ENCODE assay signal across 8 cellular contexts in genomic region chr17:45433136-45433535, GRCh38. TPM values are rescaled to one million over a fixed set of nuclear protein-coding genes. Genes with fewer than 3 reads are reported as not detected.
A peak's percentile ranks its signal among the peaks of the same experiment; 100 is the strongest.
DNase-seq lines count a peak whose midpoint lies in the region; ATAC-seq, FAIRE-seq and TF ChIP-seq lines count a peak whose summit lies in the region.

No MANE protein-coding gene starts in this region.

- peak overlapping the region; percentile 61 for H3K27ac Mint-ChIP-seq in Calu3 (ENCODE audit: unreplicated experiment)

- no peaks in the 10 kb centered on the region for H4K20me1 ChIP-seq in endothelial cell of umbilical vein (replicated peaks; ENCODE audit: control insufficient read depth, extremely low read depth, insufficient read depth, low read length)

- no peaks in the 10 kb centered on the region for H3K27me3 Mint-ChIP-seq in Calu3 (ENCODE audit: unreplicated experiment)

- no peaks in the 10 kb centered on the region for H3K9me3 Mint-ChIP-seq in Calu3 (ENCODE audit: low read depth, unreplicated experiment)

- H3K9me3 ChIP-seq in NT2/D1 (ENCODE audit: insufficient read depth, low read length) (no peaks in the 10 kb centered on the region), endothelial cell of umbilical vein (replicated peaks; ENCODE audit: control insufficient read depth, insufficient read depth, low read length) (no peaks in the 10 kb centered on the region), neutrophil (no peaks in the 10 kb centered on the region)

- H3K4me1 Mint-ChIP-seq in Calu3 (ENCODE audit: low read depth, unreplicated experiment) = peaks cover 16% of the 10 kb centered on the region

- peak overlapping the region; percentile 30 for H3K4me3 ChIP-seq in NT2/D1 (ENCODE audit: insufficient read length, low read depth)
- H3K4me3 ChIP-seq in endothelial cell of umbilical vein (replicated peaks in 1 of 3; ENCODE audit: insufficient read depth in 1 of 3, low read depth in 1 of 3, low read length in 3 of 3) = peak overlapping the region in 1 of 3 experiments; percentile 70
- H3K4me3 ChIP-seq in neutrophil (ENCODE audit: low read depth in 1 of 2, low read length in 1 of 2) = peak overlapping the region; percentile 94 to 96

- no peak for DNase-seq in Calu3
- no peak for DNase-seq in NT2/D1 (ENCODE audit: low read depth, low spot score)
- no peak for DNase-seq in endothelial cell of umbilical vein (ENCODE audit: low read depth, low spot score)
- no peak for DNase-seq in NCI-H82 (lab: John Stamatoyannopoulos, UW)
- DNase-seq in NCI-H345 treated with DMSO at 0.1 percent for 48 hours (lab: John Stamatoyannopoulos, UW; ENCODE audit: unreplicated experiment) = no peak
- DNase-seq in D721Med (ENCODE audit: insufficient read length, low spot score) = no peak

- H3K4me1 ChIP-seq in NT2/D1 (ENCODE audit: insufficient read depth, insufficient read length) (peaks cover 24% of the 10 kb centered on the region), endothelial cell of umbilical vein (ENCODE audit: control insufficient read depth, extremely low read depth, insufficient read depth, low read length) (peaks cover 3% of the 10 kb centered on the region), neutrophil (ENCODE audit: control insufficient read depth in 1 of 2, insufficient read depth in 1 of 2, low read depth in 1 of 2, low read length in 1 of 2) (peaks cover 39 to 47% of the 10 kb centered on the region in 2 experiments)

- H3K36me3 Mint-ChIP-seq in Calu3 (ENCODE audit: insufficient read depth, unreplicated experiment) = peaks cover 85% of the 10 kb centered on the region

- CTCF ChIA-PET in Calu3 (lab: Charles Lee) (no interaction called here), endothelial cell of umbilical vein (lab: Charles Lee) (interaction anchor here (1.2 kb wide), 1 partner anchor 38 kb away, joined by 3 read pairs; no protein-coding TSS in a partner anchor)

- no peaks in the 10 kb centered on the region for H3K9me1 ChIP-seq in endothelial cell of umbilical vein (replicated peaks; ENCODE audit: control insufficient read depth, extremely low read depth, insufficient read depth, low read length)

- no peak overlapping the region for H2AFZ ChIP-seq in endothelial cell of umbilical vein (ENCODE audit: low read depth, low read length)

- peaks cover 54% of the 10 kb centered on the region for H3K27me3 ChIP-seq in NT2/D1 (ENCODE audit: insufficient read depth, insufficient read length)
- no peaks in the 10 kb centered on the region for H3K27me3 ChIP-seq in endothelial cell of umbilical vein (ENCODE audit: control insufficient read depth in 2 of 2, insufficient read depth in 2 of 2, low read length in 2 of 2)
- no peaks in the 10 kb centered on the region for H3K27me3 ChIP-seq in neutrophil

- peak overlapping the region; percentile 56 for H3K9ac ChIP-seq in NT2/D1 (ENCODE audit: insufficient read length, low read depth)
- no peak overlapping the region for H3K9ac ChIP-seq in endothelial cell of umbilical vein (replicated peaks; ENCODE audit: extremely low read depth, insufficient read depth, low read length)

- FAIRE-seq in endothelial cell of umbilical vein (lab: Jason Lieb, UNC) (peak; percentile 15), D721Med (lab: Jason Lieb, UNC) (no peak)

- intact Hi-C loops in Calu3 (cut with micrococcal nuclease; ENCODE audit: unreplicated experiment) (no loop called here), endothelial cell of umbilical vein (cut with micrococcal nuclease) (no loop called here)

- H3K36me3 ChIP-seq in NT2/D1 (ENCODE audit: insufficient read depth, insufficient read length, low read length) = peaks cover 9% of the 10 kb centered on the region
- peaks cover 0 to 4% of the 10 kb centered on the region in 2 experiments for H3K36me3 ChIP-seq in endothelial cell of umbilical vein (ENCODE audit: control insufficient read depth in 2 of 2, extremely low read depth in 1 of 2, insufficient read depth in 2 of 2, low read length in 2 of 2)
- peaks cover 57% of the 10 kb centered on the region for H3K36me3 ChIP-seq in neutrophil

- H3K4me3 Mint-ChIP-seq in Calu3 (ENCODE audit: low read depth, unreplicated experiment) = peak overlapping the region; percentile 93

- dilution Hi-C loops in endothelial cell of umbilical vein (cut with MboI; ENCODE audit: extremely low pct_ligation_motif_present, low sequenced_read_pairs) = no loop called here

- TF ChIP-seq CTCF in Calu3 (IDR thresholded peaks at IDR 0.05; ENCODE audit: unreplicated experiment) (no peak), endothelial cell of umbilical vein (IDR thresholded peaks at IDR 0.05; ENCODE audit: extremely low read depth in 1 of 2, insufficient read depth in 1 of 2, low read depth in 1 of 2, low read length in 2 of 2) (no peak), neutrophil (IDR thresholded peaks at IDR 0.05) (no peak), D721Med (IDR thresholded peaks at IDR 0.05; ENCODE audit: insufficient read depth, missing control alignments) (no peak)

- H3K79me2 ChIP-seq in endothelial cell of umbilical vein (ENCODE audit: control insufficient read depth, insufficient read depth, low read length) = no peaks in the 10 kb centered on the region

- TF ChIP-seq POLR2A in endothelial cell of umbilical vein (IDR thresholded peaks at IDR 0.05; ENCODE audit: low read depth, low read length) = no peak

- no peak for ATAC-seq in HG03095 (IDR thresholded peaks at IDR 0.05; ENCODE audit: unreplicated experiment)

- POLR2A ChIA-PET in endothelial cell of umbilical vein (lab: Charles Lee) = no interaction called here

- BruUV-seq in Calu3 (replicated peaks; lab: Mats Ljungman, UMichigan) = no TSS peak
- BruUV-seq in endothelial cell of umbilical vein (replicated peaks; lab: Mats Ljungman, UMichigan) = no TSS peak

- no peak overlapping the region for H3K4me2 ChIP-seq in endothelial cell of umbilical vein (ENCODE audit: insufficient read depth, low read length)

- no peak overlapping the region for H3K27ac ChIP-seq in endothelial cell of umbilical vein (ENCODE audit: insufficient read depth, low read depth, low read length)
- H3K27ac ChIP-seq in neutrophil = peak overlapping the region; percentile 88

TF ChIP-seq in endothelial cell of umbilical vein, 7 proteins besides CTCF, POLR2A, EP300 and RAD21:
- TF ChIP-seq MYC (IDR thresholded peaks at IDR 0.05; ENCODE audit: low read depth, low read length) = no peak
- no peak for TF ChIP-seq FOS (IDR thresholded peaks at IDR 0.05; ENCODE audit: borderline replicate concordance, insufficient read depth, low read length)
- TF ChIP-seq, protein P1, sequence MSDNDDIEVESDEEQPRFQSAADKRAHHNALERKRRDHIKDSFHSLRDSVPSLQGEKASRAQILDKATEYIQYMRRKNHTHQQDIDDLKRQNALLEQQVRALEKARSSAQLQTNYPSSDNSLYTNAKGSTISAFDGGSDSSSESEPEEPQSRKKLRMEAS (IDR thresholded peaks at IDR 0.05; ENCODE audit: insufficient read depth, insufficient read length) = no peak
- no peak for TF ChIP-seq JUN (IDR thresholded peaks at IDR 0.05; ENCODE audit: borderline replicate concordance, insufficient read depth, insufficient read length, low read depth)
- no peak for TF ChIP-seq POLR2AphosphoS5 (IDR thresholded peaks at IDR 0.05; ENCODE audit: insufficient read depth, low read depth, low read length)
- no peak for TF ChIP-seq EZH2 (IDR thresholded peaks at IDR 0.05; ENCODE audit: borderline replicate concordance, low read depth, low read length, severe bottlenecking)
- no peak for TF ChIP-seq GATA2 (IDR thresholded peaks at IDR 0.05; ENCODE audit: insufficient read depth, insufficient read length, low read depth, low read length)

RNA-seq across cellular contexts. Expression of gene ARHGAP27, which starts 0.5 kb away (rescaled TPM):
- total RNA-seq in Calu3 (2022) = 104 and 125 TPM in 2 replicates
- total RNA-seq in endothelial cell of umbilical vein = 40.4 and 47.0 TPM in 2 replicates
- polyA plus RNA-seq in endothelial cell of umbilical vein = 21.0 and 26.3 TPM in 2 replicates
- 10.5 and 14.8 TPM in 2 replicates for polyA plus RNA-seq in endothelial cell of umbilical vein (2011; cell fraction: cytosol; rRNA removed)
- 88.2 and 110 TPM in 2 replicates for polyA plus RNA-seq in endothelial cell of umbilical vein (2011; cell fraction: nucleus; rRNA removed)
- polyA plus RNA-seq in endothelial cell of umbilical vein (2012) = 8.4 and 14.1 TPM in 2 replicates
- polyA minus RNA-seq in endothelial cell of umbilical vein = 18.7 and 31.0 TPM in 2 replicates
- 7.2 TPM for polyA minus RNA-seq in endothelial cell of umbilical vein (2011; cell fraction: cytosol; rRNA and poly(A)+ RNA removed)
- 26.7 and 50.3 TPM in 2 replicates for polyA minus RNA-seq in endothelial cell of umbilical vein (2011; cell fraction: nucleus; rRNA and poly(A)+ RNA removed)

RNA-seq across cellular contexts. Expression of gene PLEKHM1, which starts 57.4 kb away (rescaled TPM):
- total RNA-seq in Calu3 (2022) = 82.4 and 107 TPM in 2 replicates
- total RNA-seq in endothelial cell of umbilical vein = 52.0 and 54.8 TPM in 2 replicates
- 29.7 and 36.5 TPM in 2 replicates for polyA plus RNA-seq in endothelial cell of umbilical vein
- polyA plus RNA-seq in endothelial cell of umbilical vein (2011; cell fraction: cytosol; rRNA removed) = 17.4 and 22.1 TPM in 2 replicates
- 33.9 and 50.4 TPM in 2 replicates for polyA plus RNA-seq in endothelial cell of umbilical vein (2011; cell fraction: nucleus; rRNA removed)
- polyA plus RNA-seq in endothelial cell of umbilical vein (2012) = 36.4 and 43.4 TPM in 2 replicates
- 84.5 and 99.4 TPM in 2 replicates for polyA minus RNA-seq in endothelial cell of umbilical vein
- 17.5 TPM for polyA minus RNA-seq in endothelial cell of umbilical vein (2011; cell fraction: cytosol; rRNA and poly(A)+ RNA removed)
- polyA minus RNA-seq in endothelial cell of umbilical vein (2011; cell fraction: nucleus; rRNA and poly(A)+ RNA removed) = 43.8 and 46.4 TPM in 2 replicates
